ENCODE assay signal across 20 cellular contexts in genomic region chr15:70063284-70063991, GRCh38. TPM values are rescaled to one million over a fixed set of nuclear protein-coding genes. Genes with fewer than 3 reads are reported as not detected.
DNase-seq lines count a peak whose midpoint lies in the region; ATAC-seq, FAIRE-seq and TF ChIP-seq lines count a peak whose summit lies in the region.
"Had no signal": no experiment of that assay in that cellular context is flagged by ENCODE, and none has a peak within 500 bp of the region (broad histone marks: within the 10 kb centered on the region; RNA-seq: fewer than 3 reads in every experiment).

No MANE protein-coding gene starts in this region.

- H3K4me3 ChIP-seq in astrocyte of the spinal cord (ENCODE audit: low read depth, low read length) (no peak overlapping the region), tibial nerve (no peak overlapping the region)
- H3K4me3 ChIP-seq: lung, upper lobe of left lung had no signal

- in situ Hi-C loops in astrocyte of the spinal cord (cut with HindIII; ENCODE audit: low sequenced_read_pairs), result no loop called here

- FAIRE-seq in HTR-8/SVneo (lab: Jason Lieb, UNC), result peak; percentile 16

- no peak for DNase-seq in HTR-8/SVneo (ENCODE audit: insufficient read length, low spot score)
- peak; percentile 9 for DNase-seq in astrocyte of the spinal cord (ENCODE audit: low read depth, low spot score)
- no peak for DNase-seq in neural crest cell (ENCODE audit: low read depth, low spot score)
- DNase-seq in tibial nerve (ENCODE audit: low spot score in 2 of 2), result no peak
- DNase-seq in ecto neural progenitor cell (ENCODE audit: low spot score), result no peak
- DNase-seq: activated CD4-positive, alpha-beta memory T cell treated with anti-CD3 and anti-CD28 coated beads, Interleukin-2, amount 10 ng/mL, durations not matched to agents 7 days and 5 days; activated naive CD8-positive, alpha-beta T cell treated with anti-CD3 and anti-CD28 coated beads for 36 hours; activated T-cell treated with anti-CD3 and anti-CD28 coated beads, Interleukin-2, amount 50 U/mL, for 48 hours; effector CD4-positive, alpha-beta T cell; H7; immature natural killer cell; KG1; naive thymus-derived CD4-positive, alpha-beta T cell; NCI-H510A treated with DMSO at 0.1 percent for 48 hours; Right ventricle myocardium superior; stimulated activated naive CD4-positive, alpha-beta T cell; upper lobe of left lung had no signal

- peaks cover 54% of the 10 kb centered on the region for H3K4me1 Mint-ChIP-seq in neural crest cell
- H3K4me1 Mint-ChIP-seq: activated CD4-positive, alpha-beta memory T cell treated with anti-CD3 and anti-CD28 coated beads, Interleukin-2, amount 10 ng/mL, durations not matched to agents 7 days and 5 days; activated naive CD8-positive, alpha-beta T cell treated with anti-CD3 and anti-CD28 coated beads for 36 hours; immature natural killer cell had no signal

- 65 to 68% methylated on average over 16 of the region's 16 CpGs for WGBS in tibial nerve, 2 donors

- H3K27me3 Mint-ChIP-seq in neural crest cell (ENCODE audit: low read depth), result no peaks in the 10 kb centered on the region
- H3K27me3 Mint-ChIP-seq: activated CD4-positive, alpha-beta memory T cell treated with anti-CD3 and anti-CD28 coated beads, Interleukin-2, amount 10 ng/mL, durations not matched to agents 7 days and 5 days; activated naive CD8-positive, alpha-beta T cell treated with anti-CD3 and anti-CD28 coated beads for 36 hours; naive thymus-derived CD4-positive, alpha-beta T cell had no signal

- no peaks in the 10 kb centered on the region for H3K9me3 ChIP-seq in tibial nerve
- H3K9me3 ChIP-seq: upper lobe of left lung had no signal

- peak overlapping the region; percentile 28 to 83 (median 53) for H3K27ac ChIP-seq in tibial nerve

- no peaks in the 10 kb centered on the region for H3K9me3 Mint-ChIP-seq in neural crest cell
- H3K9me3 Mint-ChIP-seq: activated CD4-positive, alpha-beta memory T cell treated with anti-CD3 and anti-CD28 coated beads, Interleukin-2, amount 10 ng/mL, durations not matched to agents 7 days and 5 days; activated naive CD8-positive, alpha-beta T cell treated with anti-CD3 and anti-CD28 coated beads for 36 hours; immature natural killer cell; naive thymus-derived CD4-positive, alpha-beta T cell had no signal

- TF ChIP-seq CTCF in astrocyte of the spinal cord (IDR thresholded peaks at IDR 0.05; ENCODE audit: low read depth, low read length), result no peak
- TF ChIP-seq CTCF in neural crest cell (conservative IDR thresholded peaks at IDR 0.05), result no peak
- no peak for TF ChIP-seq CTCF in tibial nerve (IDR thresholded peaks at IDR 0.05)

- ATAC-seq in GM18520 (IDR thresholded peaks at IDR 0.05; ENCODE audit: unreplicated experiment), result no peak
- ATAC-seq in HG03565 (IDR thresholded peaks at IDR 0.05; ENCODE audit: unreplicated experiment), result no peak
- ATAC-seq: naive thymus-derived CD4-positive, alpha-beta T cell had no signal

- peak overlapping the region; percentile 23 for H3K4me3 Mint-ChIP-seq in neural crest cell
- H3K4me3 Mint-ChIP-seq: activated CD4-positive, alpha-beta memory T cell treated with anti-CD3 and anti-CD28 coated beads, Interleukin-2, amount 10 ng/mL, durations not matched to agents 7 days and 5 days; activated naive CD8-positive, alpha-beta T cell treated with anti-CD3 and anti-CD28 coated beads for 36 hours; immature natural killer cell; naive thymus-derived CD4-positive, alpha-beta T cell had no signal

- H3K27ac Mint-ChIP-seq in neural crest cell (ENCODE audit: unreplicated experiment), result peak overlapping the region; percentile 90
- H3K27ac Mint-ChIP-seq: activated CD4-positive, alpha-beta memory T cell treated with anti-CD3 and anti-CD28 coated beads, Interleukin-2, amount 10 ng/mL, durations not matched to agents 7 days and 5 days; activated naive CD8-positive, alpha-beta T cell treated with anti-CD3 and anti-CD28 coated beads for 36 hours; immature natural killer cell had no signal

- peaks cover 0 to 74% (median 51%) of the 10 kb centered on the region in 4 donors for H3K4me1 ChIP-seq in tibial nerve

- H3K36me3 ChIP-seq in tibial nerve, result peaks cover 0 to 42% (median 25%) of the 10 kb centered on the region in 3 donors

- no peak for TF ChIP-seq EP300 in tibial nerve (IDR thresholded peaks at IDR 0.05)

- no peaks in the 10 kb centered on the region for H3K27me3 ChIP-seq in tibial nerve
- H3K27me3 ChIP-seq: upper lobe of left lung had no signal

- H3K36me3 Mint-ChIP-seq in neural crest cell (ENCODE audit: low read depth), result peaks cover 20% of the 10 kb centered on the region

- no peak for TF ChIP-seq POLR2A in tibial nerve (IDR thresholded peaks at IDR 0.05)

RNA-seq across cellular contexts. Expression of gene TLE3, which starts 34.3 kb away (rescaled TPM):
- total RNA-seq in neural crest cell (81.3 and 89.9 TPM in 2 replicates), tibial nerve (10 to 100 TPM; 62.4 to 91.6 (median 76.9) TPM)
